ENCODE assay signal across 23 cellular contexts in the genomic region with DNA sequence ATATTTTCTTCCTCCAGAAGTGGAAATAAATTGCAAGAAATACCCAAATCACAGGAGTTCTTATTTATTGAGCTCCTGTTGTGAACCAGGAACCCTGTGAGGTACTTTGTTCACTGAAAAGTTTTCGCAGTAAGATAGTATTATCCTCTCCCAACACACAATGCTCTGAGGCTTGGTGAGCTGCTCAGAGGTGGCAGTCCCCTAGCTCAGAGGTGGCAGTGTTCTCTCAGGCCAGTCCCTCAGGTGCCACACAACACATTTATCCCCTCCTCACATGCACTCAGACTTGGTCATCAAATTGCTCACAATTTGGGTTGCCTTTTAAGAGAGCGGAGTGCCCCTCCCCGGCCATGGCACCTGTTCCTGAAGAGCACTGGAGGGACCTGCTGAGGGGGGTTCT. TPM values are rescaled to one million over a fixed set of nuclear protein-coding genes. Genes with fewer than 3 reads are reported as not detected.
"Had no signal": no experiment of that assay in that cellular context is flagged by ENCODE, and none has a peak within 500 bp of the region (broad histone marks: within the 10 kb centered on the region; RNA-seq: fewer than 3 reads in every experiment).

No MANE protein-coding gene starts in this region.

- H3K27me3 Mint-ChIP-seq: naive B cell; stimulated activated memory B cell treated with anti-CD40 and anti-IgM and Interleukin-4, amounts not matched to agents 10 μg/mL and 1 μg/mL and 100 μg/mL, for 72 hours had no signal

- H3K4me1 ChIP-seq: stomach, testis, thyroid gland, transverse colon, upper lobe of left lung had no signal

- DNase-seq: glutamatergic neuron; kidney; mesendoderm; naive B cell; natural killer cell; nephron progenitor cell; stimulated activated CD4-positive, alpha-beta T cell treated with anti-CD3 and anti-CD28 coated beads, Interleukin-1b, Interleukin-23, amount 100 ng/mL, for 48 hours; stimulated activated CD4-positive, alpha-beta T cell treated with anti-CD3 and anti-CD28 coated beads, Interleukin-2, amount 100 ng/mL, for 48 hours; stimulated activated CD4-positive, alpha-beta T cell treated with anti-CD3 and anti-CD28 coated beads, Interleukin-4, amount 100 ng/mL, for 4 hours; stimulated activated CD8-positive, alpha-beta memory T cell treated with anti-CD3 and anti-CD28 coated beads, Interleukin-4, amount 100 ng/mL, for 48 hours; stimulated activated naive CD8-positive, alpha-beta T cell treated with anti-CD3 and anti-CD28 coated beads, Interleukin-15, Interleukin-2, amounts not matched to agents 100 U/mL and 50 U/mL, for 24 hours; stomach; testis; thyroid gland; transverse colon had no signal

- H3K27me3 ChIP-seq: stomach, testis, thyroid gland, transverse colon, upper lobe of left lung, vagina had no signal

- H3K9me3 ChIP-seq: testis, thyroid gland, transverse colon, upper lobe of left lung, vagina had no signal

- H3K4me1 Mint-ChIP-seq: mesothelial cell of epicardium, naive B cell, natural killer cell had no signal

- FAIRE-seq: islet of Langerhans, kidney had no signal

- H3K4me3 ChIP-seq: lung, smooth muscle cell, stomach, testis, thyroid gland, transverse colon, upper lobe of left lung, vagina had no signal

- ATAC-seq: natural killer cell; stimulated activated memory B cell treated with anti-CD40 and anti-IgM and Interleukin-4, amounts not matched to agents 10 μg/mL and 1 μg/mL and 100 μg/mL, for 72 hours; stimulated activated naive CD8-positive, alpha-beta T cell treated with anti-CD3 and anti-CD28 coated beads, Interleukin-15, Interleukin-2, amounts not matched to agents 100 U/mL and 50 U/mL, for 24 hours had no signal

- H3K27ac Mint-ChIP-seq: mesothelial cell of epicardium; nephron progenitor cell; progenitor cell of endocrine pancreas; stimulated activated memory B cell treated with anti-CD40 and anti-IgM and Interleukin-4, amounts not matched to agents 10 μg/mL and 1 μg/mL and 100 μg/mL, for 72 hours had no signal

- H3K9me3 Mint-ChIP-seq: natural killer cell had no signal

- H3K27ac ChIP-seq: stomach, testis, thyroid gland, transverse colon, upper lobe of left lung had no signal

- H3K4me3 Mint-ChIP-seq: mesothelial cell of epicardium; natural killer cell; nephron progenitor cell; stimulated activated memory B cell treated with anti-CD40 and anti-IgM and Interleukin-4, amounts not matched to agents 10 μg/mL and 1 μg/mL and 100 μg/mL, for 72 hours had no signal

- H3K4me2 ChIP-seq: smooth muscle cell had no signal

RNA-seq across cellular contexts. Expression of gene FAM228A, which starts 25.9 kb away (rescaled TPM):
- total RNA-seq: smooth muscle cell had no signal
